1 cellular context compared by ENCODE assay signal in genomic region chr19:10321874-10322835, GRCh38.
TF ChIP-seq lines count a peak whose summit lies in the region.

No MANE protein-coding gene starts in this region.

TF ChIP-seq in WTC11, 78 proteins besides CTCF, POLR2A, EP300 and RAD21 (continued from another document):
- TF ChIP-seq E2F4 (CRISPR knock-in tag; IDR thresholded peaks at IDR 0.05; ENCODE audit: borderline replicate concordance, low read depth): no peak
TF ChIP-seq in WTC11: peak in this region for 0.
